In the genomic region with DNA sequence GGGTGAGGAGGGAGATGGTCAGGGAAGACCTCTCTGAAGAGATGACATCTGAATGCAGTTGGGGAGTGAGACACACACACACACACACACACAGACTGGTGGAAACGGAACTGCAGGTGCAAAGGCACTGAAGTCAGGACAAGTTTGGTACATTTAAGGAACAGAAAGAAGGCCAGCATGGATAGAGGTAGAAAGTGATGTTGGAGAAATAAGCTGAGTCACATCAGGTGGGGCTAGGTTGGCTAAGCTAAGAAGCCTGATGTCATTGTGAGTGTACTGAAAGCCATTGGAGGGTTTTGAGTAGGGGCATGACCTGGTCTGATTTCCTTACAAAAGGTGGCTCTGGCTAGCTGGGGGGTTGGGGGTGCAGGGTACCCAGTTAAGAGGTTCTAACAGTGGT, we compare ENCODE assay signal across 21 cellular contexts. TPM values are rescaled to one million over a fixed set of nuclear protein-coding genes. Genes with fewer than 3 reads are reported as not detected.
DNase-seq lines count a peak whose midpoint lies in the region; ATAC-seq and TF ChIP-seq lines count a peak whose summit lies in the region.
"Had no signal": no experiment of that assay in that cellular context is flagged by ENCODE, and none has a peak within 500 bp of the region (broad histone marks: within the 10 kb centered on the region; RNA-seq: fewer than 3 reads in every experiment).

No MANE protein-coding gene starts in this region.

- CTCF ChIA-PET in OCI-LY7 (lab: Charles Lee; ENCODE audit: unreplicated experiment), result interaction anchor here (0.7 kb wide), 1 partner anchor 18 kb away, joined by 3 read pairs; no protein-coding TSS in a partner anchor

- peak overlapping the region; percentile 32 for H3K27ac Mint-ChIP-seq in T-helper 2 cell treated with Interferon-gamma antibody and Interleukin-4, amounts not matched to agents 5 μg/mL and 100 μg/mL, for 36 hours
- H3K27ac Mint-ChIP-seq: activated naive CD8-positive, alpha-beta T cell had no signal

- H3K27ac ChIP-seq in OCI-LY7 (ENCODE audit: low read depth, low read length, poor library complexity, severe bottlenecking) (no peak overlapping the region), foreskin keratinocyte (no peak overlapping the region)
- H3K27ac ChIP-seq: breast epithelium, C4-2B had no signal

- no peaks in the 10 kb centered on the region for H4K20me1 ChIP-seq in OCI-LY7 (ENCODE audit: insufficient read depth, low read length)

- no peak overlapping the region for H2AFZ ChIP-seq in OCI-LY7 (ENCODE audit: low read length)

- POLR2A ChIA-PET in OCI-LY7 (lab: Charles Lee), result interaction anchor here (0.6 to 1.0 kb wide), 7 partner anchors 11 to 1978 kb away, joined by 3 to 4 read pairs (median 3); a partner anchor contains a TSS

- BruUV-seq in OCI-LY7 (replicated peaks; lab: Mats Ljungman, UMichigan), result no TSS peak

- peaks cover 65% of the 10 kb centered on the region for H3K27me3 ChIP-seq in foreskin keratinocyte
- H3K27me3 ChIP-seq: breast epithelium had no signal

- peak; percentile 42 for ATAC-seq in foreskin keratinocyte
- ATAC-seq: naive thymus-derived CD8-positive, alpha-beta T cell; stimulated activated naive CD8-positive, alpha-beta T cell treated with anti-CD3 and anti-CD28 coated beads, Interleukin-15, Interleukin-2, amounts not matched to agents 100 U/mL and 50 U/mL, for 24 hours had no signal

- no peaks in the 10 kb centered on the region for H3K9me2 ChIP-seq in OCI-LY7 (ENCODE audit: insufficient read depth, low read length)

- H3K4me1 Mint-ChIP-seq in T-helper 2 cell treated with Interferon-gamma antibody and Interleukin-4, amounts not matched to agents 5 μg/mL and 100 μg/mL, for 36 hours (ENCODE audit: low read depth), result peaks cover 34% of the 10 kb centered on the region

- no peaks in the 10 kb centered on the region for H3K79me2 ChIP-seq in OCI-LY7 (ENCODE audit: insufficient read depth, low read depth, low read length)

- intact Hi-C loops in OCI-LY7 (cut with micrococcal nuclease; ENCODE audit: unreplicated experiment), result no loop called here

- peaks cover 19% of the 10 kb centered on the region for H3K4me1 ChIP-seq in OCI-LY7 (ENCODE audit: insufficient read depth, low read length, poor library complexity, severe bottlenecking)
- no peaks in the 10 kb centered on the region for H3K4me1 ChIP-seq in foreskin keratinocyte
- H3K4me1 ChIP-seq: breast epithelium, HAP-1 had no signal

- peaks cover 10% of the 10 kb centered on the region for H3K36me3 Mint-ChIP-seq in T-helper 2 cell treated with Interferon-gamma antibody and Interleukin-4, amounts not matched to agents 5 μg/mL and 100 μg/mL, for 36 hours (ENCODE audit: low read depth)
- H3K36me3 Mint-ChIP-seq: activated naive CD8-positive, alpha-beta T cell; naive thymus-derived CD8-positive, alpha-beta T cell had no signal

- no peaks in the 10 kb centered on the region for H3K9me3 Mint-ChIP-seq in T-helper 2 cell treated with Interferon-gamma antibody and Interleukin-4, amounts not matched to agents 5 μg/mL and 100 μg/mL, for 36 hours
- H3K9me3 Mint-ChIP-seq: immature natural killer cell; naive thymus-derived CD8-positive, alpha-beta T cell had no signal

- no peak overlapping the region for H3K4me3 ChIP-seq in OCI-LY7 (ENCODE audit: low read depth, low read length, poor library complexity, severe bottlenecking)
- H3K4me3 ChIP-seq: breast epithelium, HAP-1, lung had no signal

- no peak for TF ChIP-seq CTCF in OCI-LY7 (conservative IDR thresholded peaks at IDR 0.05; ENCODE audit: low read length)
- TF ChIP-seq CTCF in foreskin keratinocyte (conservative IDR thresholded peaks at IDR 0.05), result no peak

- no peak overlapping the region for H3K4me2 ChIP-seq in OCI-LY7 (ENCODE audit: low read length)

- no peaks in the 10 kb centered on the region for H3K9me3 ChIP-seq in OCI-LY7 (ENCODE audit: low read length)
- H3K9me3 ChIP-seq: breast epithelium, HAP-1 had no signal

- no peak overlapping the region for H3K4me3 Mint-ChIP-seq in T-helper 2 cell treated with Interferon-gamma antibody and Interleukin-4, amounts not matched to agents 5 μg/mL and 100 μg/mL, for 36 hours
- H3K4me3 Mint-ChIP-seq: activated naive CD8-positive, alpha-beta T cell; immature natural killer cell; naive thymus-derived CD8-positive, alpha-beta T cell had no signal

- H3K36me3 ChIP-seq in OCI-LY7 (ENCODE audit: insufficient read depth, low read length), result no peaks in the 10 kb centered on the region
- H3K36me3 ChIP-seq: breast epithelium, HAP-1 had no signal

- DNase-seq in T-helper 2 cell treated with Interferon-gamma antibody and Interleukin-4, amounts not matched to agents 5 μg/mL and 100 μg/mL, for 36 hours (ENCODE audit: low spot score), result no peak
- DNase-seq in T-helper 2 cell, result no peak
- DNase-seq in OCI-LY7 (ENCODE audit: low spot score), result peak; percentile 21
- DNase-seq in foreskin keratinocyte, result no peak
- no peak for DNase-seq in HuH-7.5 (ENCODE audit: low spot score)
- no peak for DNase-seq in stimulated activated CD4-positive, alpha-beta T cell treated with anti-CD3 and anti-CD28 coated beads, Interleukin-2, amount 100 ng/mL, for 24 hours
- DNase-seq: activated CD4-positive, CD25-positive, alpha-beta regulatory T cell treated with anti-CD3 and anti-CD28 coated beads, Interleukin-2, amount 50 U/mL, for 72 hours; immature natural killer cell; naive thymus-derived CD8-positive, alpha-beta T cell; NCI-H187 treated with DMSO at 0.1 percent for 48 hours; NCI-H446 treated with DMSO at 0.1 percent for 48 hours; SIG-M5; stimulated activated naive CD8-positive, alpha-beta T cell treated with anti-CD3 and anti-CD28 coated beads, Interleukin-15, Interleukin-2, amounts not matched to agents 100 U/mL and 50 U/mL, for 24 hours; T-helper 9 cell had no signal

- H3K27me3 Mint-ChIP-seq in T-helper 2 cell treated with Interferon-gamma antibody and Interleukin-4, amounts not matched to agents 5 μg/mL and 100 μg/mL, for 36 hours (ENCODE audit: low read depth), result no peaks in the 10 kb centered on the region

RNA-seq across cellular contexts. Expression of a gene that starts 3.1 kb away (rescaled TPM):
- total RNA-seq in OCI-LY7 (2014; rRNA removed; shearing (Covaris generic)), result 0.54 and 1.3 TPM in 2 replicates
- total RNA-seq in OCI-LY7 (2022) (0.82 and 0.98 TPM in 2 replicates), foreskin keratinocyte (0.04 TPM in 1 of 2 replicates, not detected in the other)
- polyA plus RNA-seq in foreskin keratinocyte, result 0.03 and 0.06 TPM in 2 replicates
- total RNA-seq: A673 had no signal

RNA-seq across cellular contexts. Expression of a gene that starts 12.3 kb away (rescaled TPM):
- 0.19 and 0.54 TPM in 2 replicates for total RNA-seq in OCI-LY7 (2014; rRNA removed; shearing (Covaris generic))
- total RNA-seq in OCI-LY7 (2022) (1.2 and 1.4 TPM in 2 replicates), foreskin keratinocyte (0.71 and 1.5 TPM in 2 replicates)
- 0.31 and 0.64 TPM in 2 replicates for polyA plus RNA-seq in foreskin keratinocyte
- polyA plus RNA-seq: immature natural killer cell had no signal

RNA-seq across cellular contexts. Expression of a gene that starts 24.4 kb away (rescaled TPM):
- total RNA-seq in OCI-LY7 (2014; rRNA removed; shearing (Covaris generic)), result 11.9 and 18.1 TPM in 2 replicates
- total RNA-seq in OCI-LY7 (2022), result 16.0 and 16.7 TPM in 2 replicates
- 11.9 and 12.3 TPM in 2 replicates for total RNA-seq in foreskin keratinocyte
- 17.1 and 18.6 TPM in 2 replicates for polyA plus RNA-seq in foreskin keratinocyte

RNA-seq across cellular contexts. Expression of a gene that starts 48.7 kb away (rescaled TPM):
- total RNA-seq in OCI-LY7 (2014; rRNA removed; shearing (Covaris generic)), result 14.3 and 19.8 TPM in 2 replicates
- total RNA-seq in OCI-LY7 (2022) (26.3 and 26.6 TPM in 2 replicates), foreskin keratinocyte (10.6 and 12.0 TPM in 2 replicates)
- polyA plus RNA-seq in foreskin keratinocyte, result 8.2 and 8.9 TPM in 2 replicates

RNA-seq across cellular contexts. Expression of a gene that starts 49.2 kb away (rescaled TPM):
- total RNA-seq in OCI-LY7 (2014; rRNA removed; shearing (Covaris generic)), result not detected in 2 replicates
- not detected in 2 replicates for total RNA-seq in OCI-LY7 (2022)
- not detected in 2 replicates for total RNA-seq in foreskin keratinocyte
- polyA plus RNA-seq in foreskin keratinocyte, result not detected in 2 replicates
- total RNA-seq: A673, posterior vena cava had no signal
- polyA plus RNA-seq: immature natural killer cell; naive thymus-derived CD8-positive, alpha-beta T cell had no signal
